ENCODE assay signal across 9 cellular contexts in genomic region chr1:40710581-40711315, GRCh38. TPM values are rescaled to one million over a fixed set of nuclear protein-coding genes. Genes with fewer than 3 reads are reported as not detected.
DNase-seq lines count a peak whose midpoint lies in the region; ATAC-seq and TF ChIP-seq lines count a peak whose summit lies in the region.
"Had no signal": no experiment of that assay in that cellular context is flagged by ENCODE, and none has a peak within 500 bp of the region (broad histone marks: within the 10 kb centered on the region; RNA-seq: fewer than 3 reads in every experiment).

No MANE protein-coding gene starts in this region.

- H3K4me2 ChIP-seq in IMR-90 (ENCODE audit: low read depth, low read length) = peak overlapping the region; percentile 86

- no TSS peak for BruUV-seq in IMR-90 (replicated peaks; lab: Mats Ljungman, UMichigan)

- no peak overlapping the region for H2AK5ac ChIP-seq in IMR-90 (ENCODE audit: low read depth, low read length)

- peak overlapping the region; percentile 72; the same call in 1 of the 2 replicates for H3K23ac ChIP-seq in IMR-90 (ENCODE audit: low read depth, low read length)

- H3K56ac ChIP-seq in IMR-90 (ENCODE audit: extremely low read depth, insufficient read depth, low read length) = peak overlapping the region; percentile 50; the same call in 1 of the 2 replicates

- H3K9me1 ChIP-seq in IMR-90 (ENCODE audit: insufficient read depth, low read length) = peaks cover 5% of the 10 kb centered on the region

- 0% methylated on average over 1 of the region's 7 CpGs; no CpG with 5 or more reads in 1 of the 2 experiments for WGBS in IMR-90 (ENCODE audit: extremely low coverage in 2 of 2, insufficient read length in 1 of 2), 2 experiments

- H2AFZ ChIP-seq in IMR-90 (replicated peaks; ENCODE audit: low read length, poor library complexity) = no peak overlapping the region

- CTCF ChIA-PET in IMR-90 (lab: Yijun Ruan, JAX) = interaction anchor here (1.2 kb wide), 1 partner anchor 9 kb away, joined by 3 read pairs; no protein-coding TSS in a partner anchor

- dilution Hi-C loops in IMR-90 (cut with HindIII; ENCODE audit: low sequenced_read_pairs, unreplicated experiment) = no loop called here

- H2AK9ac ChIP-seq in IMR-90 (replicated peaks; ENCODE audit: low read depth, low read length, poor library complexity) = no peak overlapping the region

- H4K5ac ChIP-seq in IMR-90 (ENCODE audit: low read depth, low read length) = peak overlapping the region; percentile 57

- H4K91ac ChIP-seq in IMR-90 (ENCODE audit: insufficient read depth, low read depth, low read length) = no peak overlapping the region

- DNase-seq in IMR-90 = no peak
- peak; percentile 23 for DNase-seq in colonic mucosa
- DNase-seq in stimulated activated CD4-positive, alpha-beta T cell treated with anti-CD3 and anti-CD28 coated beads, Interleukin-4, amount 100 ng/mL, for 24 hours = no peak
- DNase-seq in activated effector memory CD4-positive, alpha-beta T cell treated with anti-CD3 and anti-CD28 coated beads, Interleukin-2, amount 50 U/mL, for 16 hours = no peak
- DNase-seq in NCI-H2081 (lab: John Stamatoyannopoulos, UW) = no peak
- no peak for DNase-seq in T-helper 9 cell

- H3K36me3 ChIP-seq in IMR-90 (ENCODE audit: control insufficient read depth, insufficient read depth, low read length) (no peaks in the 10 kb centered on the region), colonic mucosa (no peaks in the 10 kb centered on the region), mucosa of rectum (ENCODE audit: control insufficient read depth in 2 of 2, insufficient read depth in 2 of 2, low read length in 2 of 2) (peaks cover 4% of the 10 kb centered on the region in 2 donors)

- in situ Hi-C loops in IMR-90 (cut with MboI; ENCODE audit: low sequenced_read_pairs) = no loop called here

- H2BK20ac ChIP-seq in IMR-90 (ENCODE audit: low read depth, low read length) = peak overlapping the region; percentile 22; the same call in 1 of the 2 replicates

- TF ChIP-seq RAD21 in IMR-90 (IDR thresholded peaks at IDR 0.05; ENCODE audit: low read length) = no peak

- H3K27me3 ChIP-seq in IMR-90 (ENCODE audit: control insufficient read depth, insufficient read depth, low read length) = no peaks in the 10 kb centered on the region
- no peaks in the 10 kb centered on the region for H3K27me3 ChIP-seq in colonic mucosa
- no peaks in the 10 kb centered on the region for H3K27me3 ChIP-seq in mucosa of rectum (ENCODE audit: control insufficient read depth in 2 of 2, insufficient read depth in 2 of 2, low read length in 2 of 2)

- peak overlapping the region; percentile 99 for H3K27ac ChIP-seq in 22Rv1
- H3K27ac ChIP-seq in IMR-90 (ENCODE audit: insufficient read depth, low read length) = peak overlapping the region; percentile 73; the same call in 1 of the 2 replicates
- no peak overlapping the region for H3K27ac ChIP-seq in colonic mucosa
- peak overlapping the region; percentile 52 to 67 for H3K27ac ChIP-seq in mucosa of rectum (ENCODE audit: low read depth in 2 of 2, low read length in 2 of 2)

- H3K4ac ChIP-seq in IMR-90 (ENCODE audit: low read depth, low read length) = peak overlapping the region; percentile 17; the same call in 1 of the 2 replicates

- H2BK5ac ChIP-seq in IMR-90 (ENCODE audit: low read depth, low read length, poor library complexity, severe bottlenecking) = peak overlapping the region; percentile 89

- intact Hi-C loops in IMR-90 (cut with micrococcal nuclease) (no loop called here), colonic mucosa (cut with DNase I) (no loop called here)

- H3K4me1 ChIP-seq in IMR-90 (ENCODE audit: control insufficient read depth, insufficient read depth, low read length) = peaks cover 3% of the 10 kb centered on the region
- no peaks in the 10 kb centered on the region for H3K4me1 ChIP-seq in colonic mucosa
- H3K4me1 ChIP-seq in mucosa of rectum (ENCODE audit: control insufficient read depth in 2 of 2, insufficient read depth in 2 of 2, low read length in 2 of 2) = peaks cover 21 to 27% of the 10 kb centered on the region in 2 donors

- H3K18ac ChIP-seq in IMR-90 (ENCODE audit: low read depth, low read length) = peak overlapping the region; percentile 21

- H3K79me1 ChIP-seq in IMR-90 (ENCODE audit: low read depth in 1 of 2, low read length in 2 of 2) = peaks cover 26 to 54% of the 10 kb centered on the region in 2 experiments; a peak in 3 of 4 replicates

- H4K8ac ChIP-seq in IMR-90 (ENCODE audit: low read depth in 2 of 2, low read length in 2 of 2) = peak overlapping the region in 1 of 2 experiments; percentile 28; a peak in 2 of 4 replicates

- no peaks in the 10 kb centered on the region for H4K20me1 ChIP-seq in IMR-90 (ENCODE audit: insufficient read depth, low read length)

- H3K9me3 ChIP-seq in IMR-90 (ENCODE audit: control insufficient read depth, insufficient read depth, low read length) (no peaks in the 10 kb centered on the region), colonic mucosa (no peaks in the 10 kb centered on the region), mucosa of rectum (ENCODE audit: control insufficient read depth in 2 of 2, low read length in 2 of 2) (no peaks in the 10 kb centered on the region)

- TF ChIP-seq POLR2A in IMR-90 (IDR thresholded peaks at IDR 0.05; ENCODE audit: low read depth, low read length) = no peak

- ATAC-seq in IMR-90 (ENCODE audit: low read depth) = 0 out of 2 replicates have a peak, but pooled peaks have one; percentile 6
- ATAC-seq: activated CD4-positive, CD25-positive, alpha-beta regulatory T cell treated with anti-CD3 and anti-CD28 coated beads, Interleukin-2, amount 50 U/mL, for 24 hours had no signal

- H3K4me3 ChIP-seq in IMR-90 (ENCODE audit: insufficient read depth, low read depth, low read length) (no peak overlapping the region; the same call in 1 of the 2 replicates), colonic mucosa (peak overlapping the region; percentile 41), mucosa of rectum (ENCODE audit: low read length in 2 of 2) (peak overlapping the region; percentile 83 to 91)

- POLR2A ChIA-PET in IMR-90 (lab: Charles Lee; ENCODE audit: unreplicated experiment) = interaction anchor here (0.6 to 1.4 kb wide), 2 partner anchors 19 to 1568 kb away, joined by 3 read pairs; partner anchors contain the start of gene NFYC

- no peak overlapping the region for H2BK15ac ChIP-seq in IMR-90 (ENCODE audit: low read depth, low read length)

- no peak for TF ChIP-seq CTCF in 22Rv1 (IDR thresholded peaks at IDR 0.05)
- TF ChIP-seq CTCF in IMR-90 (conservative IDR thresholded peaks at IDR 0.05; ENCODE audit: low read depth, low read length) = no peak
- no peak for TF ChIP-seq CTCF in colonic mucosa (IDR thresholded peaks at IDR 0.05)

- H3K9ac ChIP-seq in IMR-90 (ENCODE audit: low read depth, low read length) = peak overlapping the region; percentile 68
- H3K9ac ChIP-seq in colonic mucosa (ENCODE audit: low read depth in 2 of 2, low read length in 2 of 2) = peak overlapping the region in 1 of 2 donors; percentile 70
- H3K9ac ChIP-seq in mucosa of rectum (ENCODE audit: low read depth in 1 of 2, low read length in 2 of 2) = peak overlapping the region; percentile 66 to 81

- peak overlapping the region; percentile 79 for H2BK120ac ChIP-seq in IMR-90 (ENCODE audit: low read depth, low read length)

- peak overlapping the region; percentile 56; the same call in 1 of the 2 replicates for H3K14ac ChIP-seq in IMR-90 (replicated peaks; ENCODE audit: low read depth, low read length)

TF ChIP-seq in IMR-90, 13 proteins besides CTCF, POLR2A, EP300 and RAD21:
- no peak for TF ChIP-seq CHD1 (IDR thresholded peaks at IDR 0.05; ENCODE audit: low read depth, low read length)

RNA-seq across cellular contexts. Expression of gene NFYC, which starts 19.2 kb away (rescaled TPM):
- 43.3 and 45.2 TPM in 2 replicates for total RNA-seq in IMR-90 (2012; rRNA removed)
- 62.2 and 74.6 TPM in 2 replicates for polyA plus RNA-seq in IMR-90 (2012; rRNA removed)
- 20.1 and 65.4 TPM in 2 replicates for polyA plus RNA-seq in IMR-90 (2012; cell fraction: cytosol; rRNA removed)
- 92.4 and 108 TPM in 2 replicates for polyA plus RNA-seq in IMR-90 (2012; cell fraction: nucleus; rRNA removed; ENCODE audit: low replicate concordance)
- total RNA-seq in colonic mucosa = 10 to 100 TPM; 46.9 to 62.2 TPM

RNA-seq across cellular contexts. Expression of gene RIMS3, which starts 45.3 kb away (rescaled TPM):
- total RNA-seq in IMR-90 (2012; rRNA removed) (0.28 and 0.36 TPM in 2 replicates), colonic mucosa (1 to 10 TPM; 7.0 to 9.5 TPM)
- 0.10 and 0.22 TPM in 2 replicates for polyA plus RNA-seq in IMR-90 (2012; rRNA removed)
- polyA plus RNA-seq in IMR-90 (2012; cell fraction: cytosol; rRNA removed) = 0.04 and 0.22 TPM in 2 replicates
- 0.38 and 0.40 TPM in 2 replicates for polyA plus RNA-seq in IMR-90 (2012; cell fraction: nucleus; rRNA removed; ENCODE audit: low replicate concordance)
